In genomic region chr2:181891258-181891965, GRCh38 we compare ENCODE assay signal across 8 cellular contexts. TPM values are rescaled to one million over a fixed set of nuclear protein-coding genes. Genes with fewer than 3 reads are reported as not detected.
A peak's percentile ranks its signal among the peaks of the same experiment; 100 is the strongest.
DNase-seq lines count a peak whose midpoint lies in the region; ATAC-seq, FAIRE-seq and TF ChIP-seq lines count a peak whose summit lies in the region.

Gene ITPRID2 (plus strand): TSS chr2:181891730. CDS start chr2:181892067, 337 bp downstream.

- H3K9me3 ChIP-seq in WERI-Rb-1 (ENCODE audit: severe bottlenecking) (no peaks in the 10 kb centered on the region), spleen (no peaks in the 10 kb centered on the region)

- H3K4me3 ChIP-seq in WERI-Rb-1 (ENCODE audit: low read depth, low read length): peak within 1 kb of the TSS; percentile 98
- H3K4me3 ChIP-seq in bronchial epithelial cell (ENCODE audit: low read depth, low read length): peak within 1 kb of the TSS; percentile 97
- H3K4me3 ChIP-seq in spleen: peak within 1 kb of the TSS; percentile 59 to 93 (median 86)

- peaks cover 12% of the 10 kb centered on the region for H3K36me3 ChIP-seq in WERI-Rb-1
- H3K36me3 ChIP-seq in bronchial epithelial cell (ENCODE audit: control insufficient read depth, insufficient read depth, low read length): no peaks in the 10 kb centered on the region
- no peaks in the 10 kb centered on the region for H3K36me3 ChIP-seq in spleen

- TF ChIP-seq CTCF in WERI-Rb-1 (IDR thresholded peaks at IDR 0.05; ENCODE audit: low read depth, low read length) (0 out of 2 replicates have a peak, but pooled peaks have one; percentile 6), bronchial epithelial cell (IDR thresholded peaks at IDR 0.05; ENCODE audit: insufficient read depth, low read length, severe bottlenecking) (peak; percentile 7), spleen (IDR thresholded peaks at IDR 0.05 in 8 of 11, conservative IDR thresholded peaks at IDR 0.05 in 3 of 11) (peak in 4 of 11 experiments; percentile 17 to 54 (median 38))

- intact Hi-C loops in spleen (cut with DNase I; ENCODE audit: low total_unique reads): no loop called here

- peak; percentile 86 for DNase-seq in SIG-M5 treated with dmso at 0.1 percent for 504 hours (lab: John Stamatoyannopoulos, UW; ENCODE audit: unreplicated experiment)
- DNase-seq in SIG-M5 (lab: John Stamatoyannopoulos, UW): no peak
- peak; percentile 56 for DNase-seq in NCI-H2107 (lab: John Stamatoyannopoulos, UW)
- DNase-seq in WERI-Rb-1: peak; percentile 79
- DNase-seq in bronchial epithelial cell (ENCODE audit: low read depth): peak; percentile 71
- DNase-seq in iris pigment epithelial cell (ENCODE audit: low read depth): peak; percentile 93
- no peak for DNase-seq in spleen

- ATAC-seq in HG02943 (IDR thresholded peaks at IDR 0.05; ENCODE audit: low read depth, unreplicated experiment): peak; percentile 90

- H3K27ac ChIP-seq in WERI-Rb-1 (peak within 1 kb of the TSS; percentile 92), spleen (peak within 1 kb of the TSS; percentile 93 to 98 (median 97))

- H3K27me3 ChIP-seq in WERI-Rb-1 (ENCODE audit: insufficient read depth, low read depth, severe bottlenecking) (no peaks in the 10 kb centered on the region), bronchial epithelial cell (ENCODE audit: control insufficient read depth, insufficient read depth, low read length) (no peaks in the 10 kb centered on the region), spleen (replicated peaks in 1 of 7) (no peaks in the 10 kb centered on the region)

- no peak for FAIRE-seq in bronchial epithelial cell (lab: Jason Lieb, UNC)

- WGBS in spleen, 5 donors: 0 to 2% (median 1%) methylated on average over 11 to 58 of the region's 58 CpGs

- peaks cover 11 to 50% (median 41%) of the 10 kb centered on the region in 6 donors for H3K4me1 ChIP-seq in spleen

- no peak for TF ChIP-seq POLR2A in spleen (IDR thresholded peaks at IDR 0.05)

RNA-seq across cellular contexts. Expression of gene ITPRID2, which starts in this region (rescaled TPM):
- total RNA-seq in bronchial epithelial cell (106 and 132 TPM in 2 replicates), spleen (100 to 1,000 TPM in 6 of 7 donors, 10 to 100 TPM in 1; 97.6 to 230 (median 127) TPM)
- polyA plus RNA-seq in spleen: 10 to 100 TPM; 18.0 to 34.0 (median 19.5) TPM

Comparison
In these comparisons a context has a peak if more than half of its experiments do, and no peak if none do; other contexts are left out.
1. DNase-seq: peak in SIG-M5 treated with dmso at 0.1 percent for 504 hours (single experiment), NCI-H2107 (single experiment), WERI-Rb-1 (single experiment), bronchial epithelial cell (single experiment) and iris pigment epithelial cell (single experiment); none in SIG-M5 (single experiment) and spleen (single experiment).
2. Peak in every context shown above with its lines, with median percentiles within 50 percentile points of each other: H3K4me3 ChIP-seq.